Comparison of ENCODE assay signal across 12 cellular contexts in genomic region chr17:45306623-45307022, GRCh38. TPM values are rescaled to one million over a fixed set of nuclear protein-coding genes. Genes with fewer than 3 reads are reported as not detected.
DNase-seq lines count a peak whose midpoint lies in the region; ATAC-seq and TF ChIP-seq lines count a peak whose summit lies in the region.
"Had no signal": no experiment of that assay in that cellular context is flagged by ENCODE, and none has a peak within 500 bp of the region (broad histone marks: within the 10 kb centered on the region; RNA-seq: fewer than 3 reads in every experiment).

No MANE protein-coding gene starts in this region.

- H3K4me3 Mint-ChIP-seq in activated T-cell treated with anti-CD3 and anti-CD28 coated beads, Interleukin-2, amount 50 U/mL, for 24 hours: peak overlapping the region; percentile 38
- no peak overlapping the region for H3K4me3 Mint-ChIP-seq in activated T-helper 1 cell treated with anti-CD3 and anti-CD28 coated beads, Interleukin-12 subunit alpha, Interleukin-12 subunit beta, Interleukin-2, Interleukin-4 antibody, amounts not matched to agents 30 ng/mL and 10 ng/mL and 1 ng/mL, durations not matched to agents 14 hours and 24 hours and 36 hours
- H3K4me3 Mint-ChIP-seq: nephron progenitor cell had no signal

- TF ChIP-seq POLR2A in thyroid gland (IDR thresholded peaks at IDR 0.05): no peak

- H3K4me1 ChIP-seq in lower lobe of right lung (peaks cover 80% of the 10 kb centered on the region), thyroid gland (peaks cover 34 to 76% of the 10 kb centered on the region in 2 donors)

- ATAC-seq in lower lobe of right lung (no peak), GM18498 (IDR thresholded peaks at IDR 0.05; ENCODE audit: unreplicated experiment) (no peak), HG02678 (IDR thresholded peaks at IDR 0.05; ENCODE audit: unreplicated experiment) (no peak)

- H3K27me3 ChIP-seq in lower lobe of right lung (ENCODE audit: low read depth): no peaks in the 10 kb centered on the region
- no peaks in the 10 kb centered on the region for H3K27me3 ChIP-seq in thyroid gland
- H3K27me3 ChIP-seq: ascending aorta had no signal

- DNase-seq in activated T-cell treated with anti-CD3 and anti-CD28 coated beads, Interleukin-2, amount 50 U/mL, for 24 hours: no peak
- no peak for DNase-seq in activated T-cell treated with anti-CD3 and anti-CD28 coated beads for 4 hours
- no peak for DNase-seq in activated T-helper 1 cell treated with anti-CD3 and anti-CD28 coated beads, Interleukin-12 subunit alpha, Interleukin-12 subunit beta, Interleukin-2, Interleukin-4 antibody, amounts not matched to agents 30 ng/mL and 10 ng/mL and 1 ng/mL, durations not matched to agents 14 hours and 24 hours and 36 hours (ENCODE audit: low spot score)
- DNase-seq in lower lobe of right lung: no peak
- DNase-seq in thyroid gland: no peak
- no peak for DNase-seq in GM19240 (ENCODE audit: insufficient read length, low spot score)
- DNase-seq: nephron progenitor cell had no signal

- intact Hi-C loops in activated T-helper 1 cell treated with anti-CD3 and anti-CD28 coated beads, Interleukin-12 subunit alpha, Interleukin-12 subunit beta, Interleukin-2, Interleukin-4 antibody, amounts not matched to agents 30 ng/mL and 10 ng/mL and 1 ng/mL, durations not matched to agents 14 hours and 24 hours and 36 hours (cut with micrococcal nuclease): loop anchor here (1.0 to 2.0 kb wide), 5 partner anchors 11 to 78 kb away; partner anchors contain the start of gene MAP3K14
- intact Hi-C loops in lower lobe of right lung (cut with DNase I): no loop called here
- intact Hi-C loops in thyroid gland (cut with DNase I): no loop called here

- H3K27ac ChIP-seq in lower lobe of right lung: peak overlapping the region; percentile 81
- peak overlapping the region in 2 of 3 donors; percentile 73 to 78 for H3K27ac ChIP-seq in thyroid gland

- H3K9me3 ChIP-seq in lower lobe of right lung (no peaks in the 10 kb centered on the region), thyroid gland (no peaks in the 10 kb centered on the region)
- H3K9me3 ChIP-seq: ascending aorta had no signal

- no peaks in the 10 kb centered on the region for H3K9me3 Mint-ChIP-seq in activated T-cell treated with anti-CD3 and anti-CD28 coated beads, Interleukin-2, amount 50 U/mL, for 24 hours
- H3K9me3 Mint-ChIP-seq in activated T-helper 1 cell treated with anti-CD3 and anti-CD28 coated beads, Interleukin-12 subunit alpha, Interleukin-12 subunit beta, Interleukin-2, Interleukin-4 antibody, amounts not matched to agents 30 ng/mL and 10 ng/mL and 1 ng/mL, durations not matched to agents 14 hours and 24 hours and 36 hours: no peaks in the 10 kb centered on the region
- H3K9me3 Mint-ChIP-seq: CD8-positive, alpha-beta memory T cell; nephron progenitor cell had no signal

- no peak overlapping the region for H3K4me3 ChIP-seq in lower lobe of right lung
- no peak overlapping the region for H3K4me3 ChIP-seq in thyroid gland (replicated peaks in 1 of 3)
- H3K4me3 ChIP-seq: ascending aorta had no signal

- H3K4me1 Mint-ChIP-seq in activated T-cell treated with anti-CD3 and anti-CD28 coated beads, Interleukin-2, amount 50 U/mL, for 24 hours (ENCODE audit: low read depth): peaks cover 91% of the 10 kb centered on the region
- H3K4me1 Mint-ChIP-seq in activated T-helper 1 cell treated with anti-CD3 and anti-CD28 coated beads, Interleukin-12 subunit alpha, Interleukin-12 subunit beta, Interleukin-2, Interleukin-4 antibody, amounts not matched to agents 30 ng/mL and 10 ng/mL and 1 ng/mL, durations not matched to agents 14 hours and 24 hours and 36 hours (ENCODE audit: low read depth): peaks cover 81% of the 10 kb centered on the region

- H3K27ac Mint-ChIP-seq in activated T-cell treated with anti-CD3 and anti-CD28 coated beads, Interleukin-2, amount 50 U/mL, for 24 hours: peak overlapping the region; percentile 91
- peak overlapping the region; percentile 81 for H3K27ac Mint-ChIP-seq in activated T-helper 1 cell treated with anti-CD3 and anti-CD28 coated beads, Interleukin-12 subunit alpha, Interleukin-12 subunit beta, Interleukin-2, Interleukin-4 antibody, amounts not matched to agents 30 ng/mL and 10 ng/mL and 1 ng/mL, durations not matched to agents 14 hours and 24 hours and 36 hours

- peaks cover 89% of the 10 kb centered on the region for H3K36me3 Mint-ChIP-seq in activated T-cell treated with anti-CD3 and anti-CD28 coated beads, Interleukin-2, amount 50 U/mL, for 24 hours (ENCODE audit: low read depth)
- peaks cover 54% of the 10 kb centered on the region for H3K36me3 Mint-ChIP-seq in activated T-helper 1 cell treated with anti-CD3 and anti-CD28 coated beads, Interleukin-12 subunit alpha, Interleukin-12 subunit beta, Interleukin-2, Interleukin-4 antibody, amounts not matched to agents 30 ng/mL and 10 ng/mL and 1 ng/mL, durations not matched to agents 14 hours and 24 hours and 36 hours (ENCODE audit: low read depth)

- no peaks in the 10 kb centered on the region for H3K27me3 Mint-ChIP-seq in activated T-cell treated with anti-CD3 and anti-CD28 coated beads, Interleukin-2, amount 50 U/mL, for 24 hours
- H3K27me3 Mint-ChIP-seq in activated T-helper 1 cell treated with anti-CD3 and anti-CD28 coated beads, Interleukin-12 subunit alpha, Interleukin-12 subunit beta, Interleukin-2, Interleukin-4 antibody, amounts not matched to agents 30 ng/mL and 10 ng/mL and 1 ng/mL, durations not matched to agents 14 hours and 24 hours and 36 hours (ENCODE audit: insufficient read depth): no peaks in the 10 kb centered on the region
- H3K27me3 Mint-ChIP-seq: CD8-positive, alpha-beta memory T cell had no signal

- TF ChIP-seq CTCF in lower lobe of right lung (IDR thresholded peaks at IDR 0.05): no peak
- TF ChIP-seq CTCF in thyroid gland (IDR thresholded peaks at IDR 0.05): no peak

- WGBS in thyroid gland, 2 donors: 89 to 93% methylated on average over 5 of the region's 5 CpGs

- H3K36me3 ChIP-seq in lower lobe of right lung (no peaks in the 10 kb centered on the region), thyroid gland (no peaks in the 10 kb centered on the region)
- H3K36me3 ChIP-seq: ascending aorta had no signal

RNA-seq across cellular contexts. Expression of gene MAP3K14, which starts 10.2 kb away (rescaled TPM):
- 64.4 and 64.7 TPM in 2 replicates for total RNA-seq in activated T-helper 1 cell treated with anti-CD3 and anti-CD28 coated beads, Interleukin-12 subunit alpha, Interleukin-12 subunit beta, Interleukin-2, Interleukin-4 antibody, amounts not matched to agents 30 ng/mL and 10 ng/mL and 1 ng/mL, durations not matched to agents 14 hours and 24 hours and 36 hours
- total RNA-seq in lower lobe of right lung (9.3 TPM), thyroid gland (10 to 100 TPM in 1 of 4 donors, 1 to 10 TPM in 3; 4.1 to 21.7 (median 6.2) TPM)

RNA-seq across cellular contexts. Expression of gene SPATA32, which starts 44.7 kb away (rescaled TPM):
- 0.44 and 0.56 TPM in 2 replicates for total RNA-seq in activated T-helper 1 cell treated with anti-CD3 and anti-CD28 coated beads, Interleukin-12 subunit alpha, Interleukin-12 subunit beta, Interleukin-2, Interleukin-4 antibody, amounts not matched to agents 30 ng/mL and 10 ng/mL and 1 ng/mL, durations not matched to agents 14 hours and 24 hours and 36 hours
- total RNA-seq in lower lobe of right lung (not detected), thyroid gland (not detected)
- total RNA-seq: ascending aorta, NCI-H460 had no signal
